Comparison of ENCODE assay signal across 28 cellular contexts in the genomic region with DNA sequence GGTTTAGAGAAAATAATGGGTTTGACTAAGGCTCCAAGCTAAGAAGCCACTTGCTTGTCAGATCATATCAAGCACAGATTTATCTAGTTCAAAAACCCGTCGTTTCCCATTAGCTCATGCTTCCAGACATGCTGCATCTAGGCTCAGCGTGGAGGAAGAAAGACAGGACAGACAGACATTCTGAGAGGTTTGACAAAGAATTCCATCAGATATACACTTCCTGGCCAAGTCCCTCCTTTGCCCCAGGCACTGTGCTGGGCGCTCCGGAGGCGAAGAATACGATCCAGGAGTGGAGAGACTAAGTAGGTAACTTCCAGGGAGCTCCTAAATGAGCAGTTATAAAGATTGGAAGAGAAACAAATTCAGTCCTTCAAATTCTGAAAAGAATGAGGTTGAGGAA.
"Had no signal": no experiment of that assay in that cellular context is flagged by ENCODE, and none has a peak within 500 bp of the region (broad histone marks: within the 10 kb centered on the region; RNA-seq: fewer than 3 reads in every experiment).

No MANE protein-coding gene starts in this region.

- H3K4me3 ChIP-seq: cardiac muscle cell, Peyer's patch, SJCRH30 had no signal

- H3K36me3 ChIP-seq: brain microvascular endothelial cell, cardiac muscle cell, Peyer's patch, SJCRH30 had no signal

- H3K4me3 Mint-ChIP-seq: activated CD4-positive, alpha-beta memory T cell treated with anti-CD3 and anti-CD28 coated beads for 36 hours; activated CD4-positive, alpha-beta T cell treated with anti-CD3 and anti-CD28 coated beads, Interleukin-2, amount 10 ng/mL, durations not matched to agents 7 days and 5 days; activated naive CD8-positive, alpha-beta T cell treated with anti-CD3 and anti-CD28 coated beads, Interleukin-2, amount 50 U/mL, for 24 hours; activated T-cell treated with anti-CD3 and anti-CD28 coated beads, Interleukin-2, amount 50 U/mL, for 4 hours; T-helper 1 cell treated with Interleukin-12 subunit alpha and Interleukin-12 subunit beta and Interleukin-4 antibody, amounts not matched to agents 30 μg/mL and 1 μg/mL, for 36 hours had no signal

- ATAC-seq: activated naive CD4-positive, alpha-beta T cell treated with anti-CD3 and anti-CD28 coated beads, Interleukin-2, amount 50 U/mL, for 72 hours; activated naive CD8-positive, alpha-beta T cell treated with anti-CD3 and anti-CD28 coated beads, Interleukin-2, amount 50 U/mL, for 24 hours; activated T-cell treated with anti-CD3 and anti-CD28 coated beads, Interleukin-2, amount 50 U/mL, for 4 hours had no signal

- H3K27ac ChIP-seq: brain microvascular endothelial cell, Peyer's patch, RWPE1, SJCRH30 had no signal

- H3K27me3 ChIP-seq: brain microvascular endothelial cell, cardiac muscle cell, Peyer's patch, SJCRH30 had no signal

- H3K4me1 Mint-ChIP-seq: activated CD4-positive, alpha-beta T cell treated with anti-CD3 and anti-CD28 coated beads, Interleukin-2, amount 10 ng/mL, durations not matched to agents 7 days and 5 days; activated naive CD8-positive, alpha-beta T cell treated with anti-CD3 and anti-CD28 coated beads, Interleukin-2, amount 50 U/mL, for 24 hours had no signal

- H3K36me3 Mint-ChIP-seq: activated naive CD4-positive, alpha-beta T cell treated with anti-CD3 and anti-CD28 coated beads, Interleukin-2, amount 50 U/mL, for 72 hours had no signal

- H3K27ac Mint-ChIP-seq: activated CD4-positive, alpha-beta memory T cell treated with anti-CD3 and anti-CD28 coated beads for 36 hours; activated CD4-positive, alpha-beta T cell treated with anti-CD3 and anti-CD28 coated beads, Interleukin-2, amount 10 ng/mL, durations not matched to agents 7 days and 5 days; activated naive CD4-positive, alpha-beta T cell treated with anti-CD3 and anti-CD28 coated beads, Interleukin-2, amount 50 U/mL, for 72 hours; activated naive CD8-positive, alpha-beta T cell treated with anti-CD3 and anti-CD28 coated beads, Interleukin-2, amount 50 U/mL, for 24 hours; T-helper 1 cell treated with Interleukin-12 subunit alpha and Interleukin-12 subunit beta and Interleukin-4 antibody, amounts not matched to agents 30 μg/mL and 1 μg/mL, for 36 hours had no signal

- FAIRE-seq: astrocyte had no signal

- H3K9me3 Mint-ChIP-seq: activated CD4-positive, alpha-beta memory T cell treated with anti-CD3 and anti-CD28 coated beads for 36 hours; activated CD4-positive, alpha-beta T cell treated with anti-CD3 and anti-CD28 coated beads, Interleukin-2, amount 10 ng/mL, durations not matched to agents 7 days and 5 days; activated naive CD8-positive, alpha-beta T cell treated with anti-CD3 and anti-CD28 coated beads, Interleukin-2, amount 50 U/mL, for 24 hours; activated T-cell treated with anti-CD3 and anti-CD28 coated beads, Interleukin-2, amount 50 U/mL, for 4 hours; T-helper 1 cell treated with Interleukin-12 subunit alpha and Interleukin-12 subunit beta and Interleukin-4 antibody, amounts not matched to agents 30 μg/mL and 1 μg/mL, for 36 hours had no signal

- H3K9me3 ChIP-seq: Peyer's patch, SJCRH30 had no signal

- H3K27me3 Mint-ChIP-seq: activated CD4-positive, alpha-beta memory T cell treated with anti-CD3 and anti-CD28 coated beads for 36 hours; activated CD4-positive, alpha-beta T cell treated with anti-CD3 and anti-CD28 coated beads, Interleukin-2, amount 10 ng/mL, durations not matched to agents 7 days and 5 days; activated naive CD8-positive, alpha-beta T cell treated with anti-CD3 and anti-CD28 coated beads, Interleukin-2, amount 50 U/mL, for 24 hours had no signal

- DNase-seq: activated CD4-positive, alpha-beta memory T cell treated with anti-CD3 and anti-CD28 coated beads for 36 hours; activated CD4-positive, alpha-beta T cell treated with anti-CD3 and anti-CD28 coated beads, Interleukin-2, amount 10 ng/mL, durations not matched to agents 7 days and 5 days; activated CD4-positive, CD25-positive, alpha-beta regulatory T cell; activated CD8-positive, alpha-beta memory T cell treated with anti-CD3 and anti-CD28 coated beads for 24 hours; activated effector memory CD4-positive, alpha-beta T cell treated with anti-CD3 and anti-CD28 coated beads, Interleukin-2, amount 50 U/mL, for 16 hours; activated naive CD4-positive, alpha-beta T cell treated with Interleukin-2 at 50 U/mL for 16 hours; activated naive CD8-positive, alpha-beta T cell treated with anti-CD3 and anti-CD28 coated beads, Interleukin-2, amount 50 U/mL, for 24 hours; activated T-cell treated with anti-CD3 and anti-CD28 coated beads, Interleukin-2, amount 50 U/mL, for 4 hours; amniotic stem cell; KG1; NCI-H1092; NCI-H1417 treated with DMSO at 0.1 percent for 48 hours; NCI-H1694; NCI-H2029; NCI-H2107; NCI-H2171 treated with DMSO at 0.1 percent for 48 hours; NCI-H82; NK-92 treated with Interleukin-12 subunit alpha and Interleukin-12 subunit beta, amount 100 ng/mL, for 24 hours; OCI-M1; Peyer's patch; Right ventricle myocardium superior had no signal
